In the genomic region with DNA sequence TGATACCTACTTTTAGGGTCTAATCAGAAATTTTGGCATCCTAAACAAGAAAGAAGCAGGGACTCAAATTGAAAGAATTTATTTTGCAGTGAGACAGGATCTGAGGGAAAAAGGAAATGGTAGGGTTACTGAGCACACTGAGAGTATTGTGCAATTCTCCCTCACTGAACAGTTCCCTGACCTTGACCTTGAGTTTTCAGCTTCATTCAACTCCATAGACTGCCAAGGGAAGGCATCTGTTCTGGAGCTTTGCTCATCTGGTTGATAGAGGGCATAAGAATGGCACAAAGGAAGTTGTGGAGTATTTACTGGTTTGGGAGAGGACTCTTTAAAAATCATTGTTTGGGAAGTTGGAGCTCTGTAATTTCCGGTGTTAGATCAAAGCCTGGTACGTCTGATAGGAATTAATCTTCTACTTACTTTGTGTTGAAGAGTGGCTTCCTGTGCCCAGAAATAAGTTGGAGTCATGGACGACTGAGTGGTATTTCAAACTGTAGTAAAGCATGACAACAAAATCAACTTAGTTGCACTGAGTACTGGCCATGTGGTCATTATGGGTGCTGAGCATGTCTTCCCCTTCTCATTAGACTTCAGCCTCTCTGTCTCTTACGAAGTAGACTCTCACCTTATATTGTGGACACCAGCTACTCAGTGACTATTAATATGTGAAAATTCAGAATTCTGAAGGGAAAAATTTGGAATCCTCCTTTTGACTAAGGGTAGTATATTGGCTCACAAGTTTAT, we compare ENCODE assay signal across 1 cellular context.
A peak's percentile ranks its signal among the peaks of the same experiment; 100 is the strongest.
TF ChIP-seq lines count a peak whose summit lies in the region.

No MANE protein-coding gene starts in this region.

TF ChIP-seq in HepG2, 621 proteins besides CTCF, POLR2A, EP300 and RAD21 (continued from another document and continues in another):
- TF ChIP-seq, protein P1, sequence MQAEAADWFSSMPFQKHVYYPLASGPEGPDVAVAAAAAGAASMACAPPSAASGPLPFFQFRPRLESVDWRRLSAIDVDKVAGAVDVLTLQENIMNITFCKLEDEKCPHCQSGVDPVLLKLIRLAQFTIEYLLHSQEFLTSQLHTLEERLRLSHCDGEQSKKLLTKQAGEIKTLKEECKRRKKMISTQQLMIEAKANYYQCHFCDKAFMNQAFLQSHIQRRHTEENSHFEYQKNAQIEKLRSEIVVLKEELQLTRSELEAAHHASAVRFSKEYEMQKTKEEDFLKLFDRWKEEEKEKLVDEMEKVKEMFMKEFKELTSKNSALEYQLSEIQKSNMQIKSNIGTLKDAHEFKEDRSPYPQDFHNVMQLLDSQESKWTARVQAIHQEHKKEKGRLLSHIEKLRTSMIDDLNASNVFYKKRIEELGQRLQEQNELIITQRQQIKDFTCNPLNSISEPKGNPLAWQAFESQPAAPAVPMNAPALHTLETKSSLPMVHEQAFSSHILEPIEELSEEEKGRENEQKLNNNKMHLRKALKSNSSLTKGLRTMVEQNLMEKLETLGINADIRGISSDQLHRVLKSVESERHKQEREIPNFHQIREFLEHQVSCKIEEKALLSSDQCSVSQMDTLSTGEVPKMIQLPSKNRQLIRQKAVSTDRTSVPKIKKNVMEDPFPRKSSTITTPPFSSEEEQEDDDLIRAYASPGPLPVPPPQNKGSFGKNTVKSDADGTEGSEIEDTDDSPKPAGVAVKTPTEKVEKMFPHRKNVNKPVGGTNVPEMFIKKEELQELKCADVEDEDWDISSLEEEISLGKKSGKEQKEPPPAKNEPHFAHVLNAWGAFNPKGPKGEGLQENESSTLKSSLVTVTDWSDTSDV (CRISPR knock-in tag; IDR thresholded peaks at IDR 0.05) = no peak
- TF ChIP-seq ZNF530 (CRISPR knock-in tag; IDR thresholded peaks at IDR 0.05; ENCODE audit: low read depth) (no peak), KDM6A (CRISPR knock-in tag; IDR thresholded peaks at IDR 0.05; ENCODE audit: low read depth) (no peak), SCMH1 (CRISPR knock-in tag; IDR thresholded peaks at IDR 0.05; ENCODE audit: borderline replicate concordance) (no peak), CEBPB (IDR thresholded peaks at IDR 0.05; ENCODE audit: borderline replicate concordance, low read depth, low read length) (peak; percentile 98), HDAC2 (CRISPR knock-in tag; IDR thresholded peaks at IDR 0.05) (peak; percentile 50; the same call in 1 of the 2 replicates), TCF12 (IDR thresholded peaks at IDR 0.05) (no peak), TCF12 (CRISPR knock-in tag; IDR thresholded peaks at IDR 0.05) (no peak), ZNF652 (CRISPR knock-in tag; IDR thresholded peaks at IDR 0.05; ENCODE audit: borderline replicate concordance, low read depth) (peak; percentile 84), ZNF367 (CRISPR knock-in tag; IDR thresholded peaks at IDR 0.05; ENCODE audit: borderline replicate concordance) (no peak), ARNTL (CRISPR knock-in tag; IDR thresholded peaks at IDR 0.05) (no peak), ZNF572 (CRISPR knock-in tag; IDR thresholded peaks at IDR 0.05) (no peak), SOX6 (IDR thresholded peaks at IDR 0.05) (no peak), SOX6 (CRISPR knock-in tag; IDR thresholded peaks at IDR 0.05) (peak; percentile 60; the same call in 1 of the 2 replicates), NAIF1 (CRISPR knock-in tag; IDR thresholded peaks at IDR 0.05; ENCODE audit: borderline replicate concordance) (no peak), HOXA7 (CRISPR knock-in tag; IDR thresholded peaks at IDR 0.05) (no peak), KMT2B (CRISPR knock-in tag; IDR thresholded peaks at IDR 0.05) (no peak), TARDBP (CRISPR knock-in tag; IDR thresholded peaks at IDR 0.05) (peak; percentile 41; the same call in 1 of the 2 replicates), HOXA3 (CRISPR knock-in tag; IDR thresholded peaks at IDR 0.05) (peak; percentile 41; the same call in 1 of the 2 replicates), ZNF234 (CRISPR knock-in tag; conservative IDR thresholded peaks at IDR 0.05) (no peak), WIZ (CRISPR knock-in tag; IDR thresholded peaks at IDR 0.05) (no peak), TP53 (CRISPR knock-in tag; conservative IDR thresholded peaks at IDR 0.05) (no peak), ZNF546 (CRISPR knock-in tag; conservative IDR thresholded peaks at IDR 0.05) (no peak), DNMT3B (CRISPR knock-in tag; conservative IDR thresholded peaks at IDR 0.05) (no peak), ZBTB20 (CRISPR knock-in tag; IDR thresholded peaks at IDR 0.05; ENCODE audit: borderline replicate concordance, low read depth) (no peak), ZNF549 (CRISPR knock-in tag; IDR thresholded peaks at IDR 0.05) (no peak), SMARCC2 (IDR thresholded peaks at IDR 0.05) (no peak), ZKSCAN8 (CRISPR knock-in tag; IDR thresholded peaks at IDR 0.05; ENCODE audit: borderline replicate concordance) (no peak), KDM1A (CRISPR knock-in tag; IDR thresholded peaks at IDR 0.05) (no peak), ZNF720 (CRISPR knock-in tag; IDR thresholded peaks at IDR 0.05) (no peak), ZMAT3 (CRISPR knock-in tag; conservative IDR thresholded peaks at IDR 0.05) (no peak), ZFP62 (CRISPR knock-in tag; IDR thresholded peaks at IDR 0.05) (no peak), TOE1 (CRISPR knock-in tag; IDR thresholded peaks at IDR 0.05) (no peak), SALL2 (CRISPR knock-in tag; IDR thresholded peaks at IDR 0.05) (no peak), PHF8 (CRISPR knock-in tag; IDR thresholded peaks at IDR 0.05) (no peak), NR2C2 (CRISPR knock-in tag; IDR thresholded peaks at IDR 0.05; ENCODE audit: borderline replicate concordance) (peak; percentile 29; the same call in 1 of the 2 replicates), ISX (CRISPR knock-in tag; conservative IDR thresholded peaks at IDR 0.05) (no peak), SIX1 (CRISPR knock-in tag; IDR thresholded peaks at IDR 0.05; ENCODE audit: borderline replicate concordance) (peak; percentile 45; the same call in 1 of the 2 replicates), RFX3 (CRISPR knock-in tag; IDR thresholded peaks at IDR 0.05) (no peak), IKZF4 (CRISPR knock-in tag; IDR thresholded peaks at IDR 0.05; ENCODE audit: borderline replicate concordance, low read depth, not compliant biosample characterization) (no peak), CHD4 (IDR thresholded peaks at IDR 0.05; ENCODE audit: borderline replicate concordance, low read length) (no peak), PRMT3 (CRISPR knock-in tag; IDR thresholded peaks at IDR 0.05; ENCODE audit: borderline replicate concordance, low read depth) (no peak)
- TF ChIP-seq, protein P2, sequence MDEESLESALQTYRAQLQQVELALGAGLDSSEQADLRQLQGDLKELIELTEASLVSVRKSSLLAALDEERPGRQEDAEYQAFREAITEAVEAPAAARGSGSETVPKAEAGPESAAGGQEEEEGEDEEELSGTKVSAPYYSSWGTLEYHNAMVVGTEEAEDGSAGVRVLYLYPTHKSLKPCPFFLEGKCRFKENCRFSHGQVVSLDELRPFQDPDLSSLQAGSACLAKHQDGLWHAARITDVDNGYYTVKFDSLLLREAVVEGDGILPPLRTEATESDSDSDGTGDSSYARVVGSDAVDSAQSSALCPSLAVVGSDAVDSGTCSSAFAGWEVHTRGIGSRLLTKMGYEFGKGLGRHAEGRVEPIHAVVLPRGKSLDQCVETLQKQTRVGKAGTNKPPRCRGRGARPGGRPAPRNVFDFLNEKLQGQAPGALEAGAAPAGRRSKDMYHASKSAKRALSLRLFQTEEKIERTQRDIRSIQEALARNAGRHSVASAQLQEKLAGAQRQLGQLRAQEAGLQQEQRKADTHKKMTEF (CRISPR knock-in tag; IDR thresholded peaks at IDR 0.05) = peak; percentile 48; the same call in 1 of the 2 replicates
- TF ChIP-seq, protein P3, sequence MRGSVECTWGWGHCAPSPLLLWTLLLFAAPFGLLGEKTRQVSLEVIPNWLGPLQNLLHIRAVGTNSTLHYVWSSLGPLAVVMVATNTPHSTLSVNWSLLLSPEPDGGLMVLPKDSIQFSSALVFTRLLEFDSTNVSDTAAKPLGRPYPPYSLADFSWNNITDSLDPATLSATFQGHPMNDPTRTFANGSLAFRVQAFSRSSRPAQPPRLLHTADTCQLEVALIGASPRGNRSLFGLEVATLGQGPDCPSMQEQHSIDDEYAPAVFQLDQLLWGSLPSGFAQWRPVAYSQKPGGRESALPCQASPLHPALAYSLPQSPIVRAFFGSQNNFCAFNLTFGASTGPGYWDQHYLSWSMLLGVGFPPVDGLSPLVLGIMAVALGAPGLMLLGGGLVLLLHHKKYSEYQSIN (CRISPR knock-in tag; IDR thresholded peaks at IDR 0.05; ENCODE audit: borderline replicate concordance) = no peak
- TF ChIP-seq, protein P4, sequence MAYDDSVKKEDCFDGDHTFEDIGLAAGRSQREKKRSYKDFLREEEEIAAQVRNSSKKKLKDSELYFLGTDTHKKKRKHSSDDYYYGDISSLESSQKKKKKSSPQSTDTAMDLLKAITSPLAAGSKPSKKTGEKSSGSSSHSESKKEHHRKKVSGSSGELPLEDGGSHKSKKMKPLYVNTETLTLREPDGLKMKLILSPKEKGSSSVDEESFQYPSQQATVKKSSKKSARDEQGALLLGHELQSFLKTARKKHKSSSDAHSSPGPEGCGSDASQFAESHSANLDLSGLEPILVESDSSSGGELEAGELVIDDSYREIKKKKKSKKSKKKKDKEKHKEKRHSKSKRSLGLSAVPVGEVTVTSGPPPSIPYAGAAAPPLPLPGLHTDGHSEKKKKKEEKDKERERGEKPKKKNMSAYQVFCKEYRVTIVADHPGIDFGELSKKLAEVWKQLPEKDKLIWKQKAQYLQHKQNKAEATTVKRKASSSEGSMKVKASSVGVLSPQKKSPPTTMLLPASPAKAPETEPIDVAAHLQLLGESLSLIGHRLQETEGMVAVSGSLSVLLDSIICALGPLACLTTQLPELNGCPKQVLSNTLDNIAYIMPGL (CRISPR knock-in tag; IDR thresholded peaks at IDR 0.05; ENCODE audit: borderline replicate concordance in 1 of 2, low read depth in 1 of 2) = no peak
- TF ChIP-seq, protein P5, sequence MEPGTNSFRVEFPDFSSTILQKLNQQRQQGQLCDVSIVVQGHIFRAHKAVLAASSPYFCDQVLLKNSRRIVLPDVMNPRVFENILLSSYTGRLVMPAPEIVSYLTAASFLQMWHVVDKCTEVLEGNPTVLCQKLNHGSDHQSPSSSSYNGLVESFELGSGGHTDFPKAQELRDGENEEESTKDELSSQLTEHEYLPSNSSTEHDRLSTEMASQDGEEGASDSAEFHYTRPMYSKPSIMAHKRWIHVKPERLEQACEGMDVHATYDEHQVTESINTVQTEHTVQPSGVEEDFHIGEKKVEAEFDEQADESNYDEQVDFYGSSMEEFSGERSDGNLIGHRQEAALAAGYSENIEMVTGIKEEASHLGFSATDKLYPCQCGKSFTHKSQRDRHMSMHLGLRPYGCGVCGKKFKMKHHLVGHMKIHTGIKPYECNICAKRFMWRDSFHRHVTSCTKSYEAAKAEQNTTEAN (CRISPR knock-in tag; conservative IDR thresholded peaks at IDR 0.05) = no peak
- TF ChIP-seq, protein P6, sequence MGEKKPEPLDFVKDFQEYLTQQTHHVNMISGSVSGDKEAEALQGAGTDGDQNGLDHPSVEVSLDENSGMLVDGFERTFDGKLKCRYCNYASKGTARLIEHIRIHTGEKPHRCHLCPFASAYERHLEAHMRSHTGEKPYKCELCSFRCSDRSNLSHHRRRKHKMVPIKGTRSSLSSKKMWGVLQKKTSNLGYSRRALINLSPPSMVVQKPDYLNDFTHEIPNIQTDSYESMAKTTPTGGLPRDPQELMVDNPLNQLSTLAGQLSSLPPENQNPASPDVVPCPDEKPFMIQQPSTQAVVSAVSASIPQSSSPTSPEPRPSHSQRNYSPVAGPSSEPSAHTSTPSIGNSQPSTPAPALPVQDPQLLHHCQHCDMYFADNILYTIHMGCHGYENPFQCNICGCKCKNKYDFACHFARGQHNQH (CRISPR knock-in tag; IDR thresholded peaks at IDR 0.05) = 0 out of 2 replicates have a peak, but pooled peaks have one; percentile 42
- TF ChIP-seq, protein P7, sequence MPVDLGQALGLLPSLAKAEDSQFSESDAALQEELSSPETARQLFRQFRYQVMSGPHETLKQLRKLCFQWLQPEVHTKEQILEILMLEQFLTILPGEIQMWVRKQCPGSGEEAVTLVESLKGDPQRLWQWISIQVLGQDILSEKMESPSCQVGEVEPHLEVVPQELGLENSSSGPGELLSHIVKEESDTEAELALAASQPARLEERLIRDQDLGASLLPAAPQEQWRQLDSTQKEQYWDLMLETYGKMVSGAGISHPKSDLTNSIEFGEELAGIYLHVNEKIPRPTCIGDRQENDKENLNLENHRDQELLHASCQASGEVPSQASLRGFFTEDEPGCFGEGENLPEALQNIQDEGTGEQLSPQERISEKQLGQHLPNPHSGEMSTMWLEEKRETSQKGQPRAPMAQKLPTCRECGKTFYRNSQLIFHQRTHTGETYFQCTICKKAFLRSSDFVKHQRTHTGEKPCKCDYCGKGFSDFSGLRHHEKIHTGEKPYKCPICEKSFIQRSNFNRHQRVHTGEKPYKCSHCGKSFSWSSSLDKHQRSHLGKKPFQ (CRISPR knock-in tag; IDR thresholded peaks at IDR 0.05; ENCODE audit: insufficient replicate concordance) = no peak
- TF ChIP-seq, protein P8, sequence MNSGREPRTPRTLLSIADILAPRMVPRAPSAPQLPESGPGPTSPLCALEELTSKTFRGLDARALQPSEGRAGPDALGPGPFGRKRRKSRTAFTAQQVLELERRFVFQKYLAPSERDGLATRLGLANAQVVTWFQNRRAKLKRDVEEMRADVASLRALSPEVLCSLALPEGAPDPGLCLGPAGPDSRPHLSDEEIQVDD (CRISPR knock-in tag; IDR thresholded peaks at IDR 0.05; ENCODE audit: borderline replicate concordance) = no peak
- TF ChIP-seq, protein P9, sequence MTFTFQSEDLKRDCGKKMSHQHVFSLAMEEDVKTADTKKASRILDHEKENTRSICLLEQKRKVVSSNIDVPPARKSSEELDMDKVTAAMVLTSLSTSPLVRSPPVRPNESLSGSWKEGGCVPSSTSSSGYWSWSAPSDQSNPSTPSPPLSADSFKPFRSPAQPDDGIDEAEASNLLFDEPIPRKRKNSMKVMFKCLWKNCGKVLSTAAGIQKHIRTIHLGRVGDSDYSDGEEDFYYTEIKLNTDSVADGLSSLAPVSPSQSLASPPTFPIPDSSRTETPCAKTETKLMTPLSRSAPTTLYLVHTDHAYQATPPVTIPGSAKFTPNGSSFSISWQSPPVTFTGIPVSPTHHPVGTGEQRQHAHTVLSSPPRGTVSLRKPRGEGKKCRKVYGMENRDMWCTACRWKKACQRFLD (CRISPR knock-in tag; IDR thresholded peaks at IDR 0.05; ENCODE audit: borderline replicate concordance) = no peak
- TF ChIP-seq, protein P10, sequence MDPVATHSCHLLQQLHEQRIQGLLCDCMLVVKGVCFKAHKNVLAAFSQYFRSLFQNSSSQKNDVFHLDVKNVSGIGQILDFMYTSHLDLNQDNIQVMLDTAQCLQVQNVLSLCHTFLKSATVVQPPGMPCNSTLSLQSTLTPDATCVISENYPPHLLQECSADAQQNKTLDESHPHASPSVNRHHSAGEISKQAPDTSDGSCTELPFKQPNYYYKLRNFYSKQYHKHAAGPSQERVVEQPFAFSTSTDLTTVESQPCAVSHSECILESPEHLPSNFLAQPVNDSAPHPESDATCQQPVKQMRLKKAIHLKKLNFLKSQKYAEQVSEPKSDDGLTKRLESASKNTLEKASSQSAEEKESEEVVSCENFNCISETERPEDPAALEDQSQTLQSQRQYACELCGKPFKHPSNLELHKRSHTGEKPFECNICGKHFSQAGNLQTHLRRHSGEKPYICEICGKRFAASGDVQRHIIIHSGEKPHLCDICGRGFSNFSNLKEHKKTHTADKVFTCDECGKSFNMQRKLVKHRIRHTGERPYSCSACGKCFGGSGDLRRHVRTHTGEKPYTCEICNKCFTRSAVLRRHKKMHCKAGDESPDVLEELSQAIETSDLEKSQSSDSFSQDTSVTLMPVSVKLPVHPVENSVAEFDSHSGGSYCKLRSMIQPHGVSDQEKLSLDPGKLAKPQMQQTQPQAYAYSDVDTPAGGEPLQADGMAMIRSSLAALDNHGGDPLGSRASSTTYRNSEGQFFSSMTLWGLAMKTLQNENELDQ (CRISPR knock-in tag; IDR thresholded peaks at IDR 0.05; ENCODE audit: borderline replicate concordance) = no peak
